In the genomic region with DNA sequence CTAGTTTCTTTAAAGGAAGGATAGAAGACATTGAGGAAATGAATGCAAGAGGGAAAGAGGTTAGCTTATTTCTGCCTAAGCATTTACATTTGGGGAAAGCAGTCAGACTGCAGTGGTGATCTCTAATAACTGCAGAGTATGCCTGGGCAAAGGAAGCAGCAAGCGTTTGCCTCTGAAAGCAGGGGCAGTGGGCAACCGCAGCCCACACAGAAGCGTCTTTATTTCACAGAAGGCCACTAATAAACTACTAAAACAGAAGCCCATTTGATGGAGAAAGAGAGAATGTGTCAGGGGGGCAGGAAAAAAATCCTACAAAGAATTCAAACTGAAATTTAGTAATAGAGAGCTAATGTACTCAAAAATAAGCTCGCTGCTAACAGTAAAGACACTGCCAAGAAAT, we compare ENCODE assay signal across 11 cellular contexts. TPM values are rescaled to one million over a fixed set of nuclear protein-coding genes. Genes with fewer than 3 reads are reported as not detected.
DNase-seq lines count a peak whose midpoint lies in the region; ATAC-seq lines count a peak whose summit lies in the region.
"Had no signal": no experiment of that assay in that cellular context is flagged by ENCODE, and none has a peak within 500 bp of the region (broad histone marks: within the 10 kb centered on the region; RNA-seq: fewer than 3 reads in every experiment).

No MANE protein-coding gene starts in this region.

- ATAC-seq in sciatic nerve, result peak; percentile 44
- ATAC-seq in Right ventricle myocardium inferior, result no peak
- ATAC-seq: A549, HCT116, HepG2 had no signal

- DNase-seq in RPMI7951 (ENCODE audit: low read depth), result peak; percentile 26
- DNase-seq in globus pallidus (ENCODE audit: low spot score), result peak; percentile 20
- DNase-seq in sciatic nerve (ENCODE audit: low spot score), result no peak
- DNase-seq in Right ventricle myocardium inferior (ENCODE audit: missing footprints), result no peak
- no peak for DNase-seq in cerebellum (ENCODE audit: low spot score)
- no peak for DNase-seq in activated CD4-positive, CD25-positive, alpha-beta regulatory T cell treated with anti-CD3 and anti-CD28 coated beads, Interleukin-2, amount 50 U/mL, for 72 hours
- DNase-seq: CD8-positive, alpha-beta memory T cell; DMS 273 treated with DMSO at 0.1 percent for 48 hours had no signal

- intact Hi-C loops in sciatic nerve (cut with DNase I), result no loop called here
- intact Hi-C loops in Right ventricle myocardium inferior (cut with DNase I), result no loop called here

RNA-seq across cellular contexts. Expression of gene LRRTM4, which starts 53.1 kb away (rescaled TPM):
- total RNA-seq in RPMI7951 (2014; rRNA removed; shearing (Covaris generic)), result 0.10 and 0.12 TPM in 2 replicates
- total RNA-seq in sciatic nerve (18.1 TPM), Right ventricle myocardium inferior (0.92 TPM), cerebellum (66.0 TPM)
- total RNA-seq: CD8-positive, alpha-beta memory T cell had no signal

Comparison
In these comparisons a context has a peak if more than half of its experiments do, and no peak if none do; other contexts are left out.
1. DNase-seq: peak in RPMI7951 (single experiment) and globus pallidus (single experiment); none in sciatic nerve (single experiment), Right ventricle myocardium inferior (single experiment), cerebellum (single experiment) and activated CD4-positive, CD25-positive, alpha-beta regulatory T cell treated with anti-CD3 and anti-CD28 coated beads, Interleukin-2, amount 50 U/mL, for 72 hours (single experiment).